In the genomic region with DNA sequence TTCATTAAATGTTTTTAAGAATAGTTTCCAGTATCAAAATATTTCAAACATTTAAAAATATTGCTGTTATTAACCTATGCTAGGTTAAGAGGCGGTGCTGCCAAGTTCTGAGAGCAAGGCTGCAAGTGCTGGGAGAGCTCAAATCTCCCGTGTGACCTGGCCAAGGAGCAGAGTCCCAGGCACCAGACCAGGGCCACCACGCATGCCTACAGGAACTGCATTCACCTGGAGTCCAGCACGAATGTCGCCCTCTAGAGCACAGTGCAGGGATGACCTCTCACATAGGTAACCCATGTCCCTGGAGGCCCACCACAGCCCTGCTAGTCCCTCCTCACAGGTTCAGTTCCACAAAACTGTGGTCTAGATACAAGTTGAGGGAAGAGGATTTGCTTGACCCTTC, we compare ENCODE assay signal across 8 cellular contexts.
DNase-seq lines count a peak whose midpoint lies in the region; ATAC-seq, FAIRE-seq and TF ChIP-seq lines count a peak whose summit lies in the region.

No MANE protein-coding gene starts in this region.

- peaks cover 12% of the 10 kb centered on the region for H3K4me1 Mint-ChIP-seq in stimulated activated naive CD8-positive, alpha-beta T cell treated with anti-CD3 and anti-CD28 coated beads, Interleukin-15, amount 100 ng/mL, for 72 hours
- peaks cover 8% of the 10 kb centered on the region for H3K4me1 Mint-ChIP-seq in T-helper 2 cell treated with Interferon-gamma antibody and Interleukin-4, amounts not matched to agents 5 μg/mL and 100 μg/mL, for 36 hours (ENCODE audit: low read depth)

- H3K4me2 ChIP-seq in GM12878 (ENCODE audit: control insufficient read depth, insufficient read depth) = no peak overlapping the region

- no peaks in the 10 kb centered on the region for H3K79me2 ChIP-seq in GM12878 (ENCODE audit: control insufficient read depth, insufficient read depth, low read length)

- H3K36me3 Mint-ChIP-seq in T-helper 2 cell treated with Interferon-gamma antibody and Interleukin-4, amounts not matched to agents 5 μg/mL and 100 μg/mL, for 36 hours (ENCODE audit: low read depth) = no peaks in the 10 kb centered on the region

- peaks cover 0 to 5% of the 10 kb centered on the region in 2 donors for H3K9me3 Mint-ChIP-seq in stimulated activated naive CD8-positive, alpha-beta T cell treated with anti-CD3 and anti-CD28 coated beads, Interleukin-15, amount 100 ng/mL, for 72 hours
- peaks cover 7% of the 10 kb centered on the region for H3K9me3 Mint-ChIP-seq in T-helper 2 cell treated with Interferon-gamma antibody and Interleukin-4, amounts not matched to agents 5 μg/mL and 100 μg/mL, for 36 hours

- in situ Hi-C loops in GM12878 (cut with MboI) = no loop called here

- RAD21 ChIA-PET in GM12878 (lab: Charles Lee; ENCODE audit: unreplicated experiment) = no interaction called here

- no peak for FAIRE-seq in GM12878 (lab: Jason Lieb, UNC)

- no peaks in the 10 kb centered on the region for H4K20me1 ChIP-seq in GM12878 (ENCODE audit: control insufficient read depth, insufficient read depth)

- BruUV-seq in GM12878 (replicated peaks; lab: Mats Ljungman, UMichigan) = no TSS peak

- H3K27me3 Mint-ChIP-seq in stimulated activated naive CD8-positive, alpha-beta T cell treated with anti-CD3 and anti-CD28 coated beads, Interleukin-15, amount 100 ng/mL, for 72 hours = no peaks in the 10 kb centered on the region
- H3K27me3 Mint-ChIP-seq in T-helper 2 cell treated with Interferon-gamma antibody and Interleukin-4, amounts not matched to agents 5 μg/mL and 100 μg/mL, for 36 hours (ENCODE audit: low read depth) = no peaks in the 10 kb centered on the region

- DNase-seq in SKM-1 (lab: John Stamatoyannopoulos, UW; ENCODE audit: unreplicated experiment) = peak; percentile 1
- no peak for DNase-seq in SKM-1 treated with dmso at 0.1 percent for 144 hours (lab: John Stamatoyannopoulos, UW; ENCODE audit: unreplicated experiment)
- DNase-seq in GM12878 (ENCODE audit: low read depth, low spot score) = no peak
- DNase-seq in stimulated activated naive CD8-positive, alpha-beta T cell treated with anti-CD3 and anti-CD28 coated beads, Interleukin-15, amount 100 ng/mL, for 72 hours = peak; percentile 9 to 27
- no peak for DNase-seq in NCI-H2029 treated with DMSO at 0.1 percent for 48 hours (lab: John Stamatoyannopoulos, UW)
- no peak for DNase-seq in T-helper 2 cell treated with Interferon-gamma antibody and Interleukin-4, amounts not matched to agents 5 μg/mL and 100 μg/mL, for 36 hours (ENCODE audit: low spot score)

- no peaks in the 10 kb centered on the region for H3K36me3 ChIP-seq in GM12878 (ENCODE audit: control insufficient read depth in 2 of 2, insufficient read depth in 2 of 2, low read length in 1 of 2)

- no peaks in the 10 kb centered on the region for H3K4me1 ChIP-seq in GM12878 (ENCODE audit: control insufficient read depth, insufficient read depth, low read length)

- peak; percentile 33; the same call in 1 of the 2 replicates for TF ChIP-seq RAD21 in GM12878 (IDR thresholded peaks at IDR 0.05; ENCODE audit: insufficient read depth, low read depth, low read length)

- CTCF ChIA-PET in GM12878 (lab: Yijun Ruan, JAX) = interaction anchor here (1.0 kb wide), 1 partner anchor 11 kb away, joined by 3 read pairs; no protein-coding TSS in a partner anchor

- intact Hi-C loops in GM12878 (cut with micrococcal nuclease; ENCODE audit: unreplicated experiment) = no loop called here

- peak; percentile 47 to 54 (median 51); a peak in 3 of 6 replicates for TF ChIP-seq CTCF in GM12878 (IDR thresholded peaks at IDR 0.05 in 2 of 3, conservative IDR thresholded peaks at IDR 0.05 in 1 of 3; ENCODE audit: control insufficient read depth in 2 of 3, extremely low read depth in 1 of 3, insufficient read depth in 1 of 3, low read depth in 3 of 3, low read length in 3 of 3)

- POLR2A ChIA-PET in GM12878 (lab: Charles Lee) = no interaction called here

- H3K9ac ChIP-seq in GM12878 (ENCODE audit: control insufficient read depth, insufficient read depth, low read length) = no peak overlapping the region

- H3K4me3 ChIP-seq in GM12878 = no peak overlapping the region

- TF ChIP-seq EP300 in GM12878 (IDR thresholded peaks at IDR 0.05; ENCODE audit: borderline replicate concordance in 1 of 2, control insufficient read depth in 1 of 2, low read depth in 2 of 2, low read length in 2 of 2) = no peak

- no peak overlapping the region for H2AFZ ChIP-seq in GM12878 (ENCODE audit: control insufficient read depth, low read depth, low read length)

- ATAC-seq in GM21360 (IDR thresholded peaks at IDR 0.05; ENCODE audit: unreplicated experiment) (peak; percentile 92), HG03469 (IDR thresholded peaks at IDR 0.05; ENCODE audit: unreplicated experiment) (peak; percentile 84), GM12878 (peak; percentile 93)
- peak; percentile 62 for ATAC-seq in stimulated activated naive CD8-positive, alpha-beta T cell treated with anti-CD3 and anti-CD28 coated beads, Interleukin-15, amount 100 ng/mL, for 72 hours

- H3K9me3 ChIP-seq in GM12878 (replicated peaks; ENCODE audit: control insufficient read depth, insufficient read depth, low read length) = no peaks in the 10 kb centered on the region; the same call in 2 of the 3 replicates

- SMC1A ChIA-PET in GM12878 (lab: Charles Lee; ENCODE audit: uncharacterized antibody, unreplicated experiment) = no interaction called here

- no peak overlapping the region for H3K27ac Mint-ChIP-seq in stimulated activated naive CD8-positive, alpha-beta T cell treated with anti-CD3 and anti-CD28 coated beads, Interleukin-15, amount 100 ng/mL, for 72 hours
- H3K27ac Mint-ChIP-seq in T-helper 2 cell treated with Interferon-gamma antibody and Interleukin-4, amounts not matched to agents 5 μg/mL and 100 μg/mL, for 36 hours = no peak overlapping the region

- H3K27me3 ChIP-seq in GM12878 (replicated peaks in 1 of 2; ENCODE audit: control insufficient read depth in 2 of 2, insufficient read depth in 2 of 2, low read length in 1 of 2) = no peaks in the 10 kb centered on the region

- H3K27ac ChIP-seq in GM12878 (ENCODE audit: control insufficient read depth, insufficient read depth) = no peak overlapping the region

- 17% methylated on average over 5 of the region's 5 CpGs for WGBS in GM12878 (ENCODE audit: insufficient coverage, insufficient replicate concordance, low lambda C conversion rate, missing lambda C conversion rate)

- no peak overlapping the region for H3K4me3 Mint-ChIP-seq in stimulated activated naive CD8-positive, alpha-beta T cell treated with anti-CD3 and anti-CD28 coated beads, Interleukin-15, amount 100 ng/mL, for 72 hours
- H3K4me3 Mint-ChIP-seq in T-helper 2 cell treated with Interferon-gamma antibody and Interleukin-4, amounts not matched to agents 5 μg/mL and 100 μg/mL, for 36 hours = no peak overlapping the region

- no peak for TF ChIP-seq POLR2A in GM12878 (IDR thresholded peaks at IDR 0.05; ENCODE audit: low read depth, low read length)

TF ChIP-seq in GM12878, 131 proteins besides CTCF, POLR2A, EP300 and RAD21:
- TF ChIP-seq HDGF (IDR thresholded peaks at IDR 0.05) (no peak), SMC3 (IDR thresholded peaks at IDR 0.05; ENCODE audit: borderline replicate concordance, low read length) (peak; percentile 23; the same call in 1 of the 2 replicates), ZNF24 (IDR thresholded peaks at IDR 0.05) (no peak), ASH2L (IDR thresholded peaks at IDR 0.05; ENCODE audit: borderline replicate concordance, low read depth) (no peak)
- TF ChIP-seq, protein P1, sequence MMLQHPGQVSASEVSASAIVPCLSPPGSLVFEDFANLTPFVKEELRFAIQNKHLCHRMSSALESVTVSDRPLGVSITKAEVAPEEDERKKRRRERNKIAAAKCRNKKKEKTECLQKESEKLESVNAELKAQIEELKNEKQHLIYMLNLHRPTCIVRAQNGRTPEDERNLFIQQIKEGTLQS (IDR thresholded peaks at IDR 0.05; ENCODE audit: borderline replicate concordance, extremely low read depth, low read depth, low read length) = no peak
- TF ChIP-seq, protein P2, sequence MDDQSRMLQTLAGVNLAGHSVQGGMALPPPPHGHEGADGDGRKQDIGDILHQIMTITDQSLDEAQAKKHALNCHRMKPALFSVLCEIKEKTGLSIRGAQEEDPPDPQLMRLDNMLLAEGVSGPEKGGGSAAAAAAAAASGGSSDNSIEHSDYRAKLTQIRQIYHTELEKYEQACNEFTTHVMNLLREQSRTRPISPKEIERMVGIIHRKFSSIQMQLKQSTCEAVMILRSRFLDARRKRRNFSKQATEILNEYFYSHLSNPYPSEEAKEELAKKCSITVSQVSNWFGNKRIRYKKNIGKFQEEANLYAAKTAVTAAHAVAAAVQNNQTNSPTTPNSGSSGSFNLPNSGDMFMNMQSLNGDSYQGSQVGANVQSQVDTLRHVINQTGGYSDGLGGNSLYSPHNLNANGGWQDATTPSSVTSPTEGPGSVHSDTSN (IDR thresholded peaks at IDR 0.05; ENCODE audit: insufficient replicate concordance, low read depth, low read length) = no peak

Comparison
In these comparisons a context has a peak if more than half of its experiments do, and no peak if none do; other contexts are left out.
1. DNase-seq: peak in SKM-1 (single experiment) and stimulated activated naive CD8-positive, alpha-beta T cell treated with anti-CD3 and anti-CD28 coated beads, Interleukin-15, amount 100 ng/mL, for 72 hours (2 of 2); none in SKM-1 treated with dmso at 0.1 percent for 144 hours (single experiment), GM12878 (single experiment), NCI-H2029 treated with DMSO at 0.1 percent for 48 hours (single experiment) and T-helper 2 cell treated with Interferon-gamma antibody and Interleukin-4, amounts not matched to agents 5 μg/mL and 100 μg/mL, for 36 hours (single experiment).
2. Peak in every context shown above with its lines, with median percentiles within 50 percentile points of each other: ATAC-seq.